In genomic region chr19:45873219-45873772, GRCh38 we compare ENCODE assay signal across 18 cellular contexts. TPM values are rescaled to one million over a fixed set of nuclear protein-coding genes. Genes with fewer than 3 reads are reported as not detected.
"Had no signal": no experiment of that assay in that cellular context is flagged by ENCODE, and none has a peak within 500 bp of the region (broad histone marks: within the 10 kb centered on the region; RNA-seq: fewer than 3 reads in every experiment).

No MANE protein-coding gene starts in this region.

- H3K27ac Mint-ChIP-seq: natural killer cell treated with Interleukin-12 subunit alpha and Interleukin-12 subunit beta and Interleukin-15 and Interleukin-18, amount 100 ng/mL, for 72 hours; type B pancreatic cell had no signal

- DNase-seq: effector memory CD4-positive, alpha-beta T cell; gastrocnemius medialis; heart right ventricle; left ventricle myocardium inferior; mesenchymal stem cell; midbrain; small intestine; stimulated activated CD4-positive, alpha-beta T cell treated with anti-CD3 and anti-CD28 coated beads, Interleukin-12 subunit alpha, Interleukin-12 subunit beta, amount 100 ng/mL, for 4 hours; stimulated activated naive CD4-positive, alpha-beta T cell had no signal

- H3K27ac ChIP-seq: epithelial cell of prostate, esophagus muscularis mucosa, gastrocnemius medialis, heart right ventricle, left ventricle myocardium inferior had no signal

- H3K36me3 Mint-ChIP-seq: natural killer cell treated with Interleukin-12 subunit alpha and Interleukin-12 subunit beta and Interleukin-15 and Interleukin-18, amount 100 ng/mL, for 72 hours; type B pancreatic cell had no signal

- H3K4me3 ChIP-seq: esophagus muscularis mucosa, gastrocnemius medialis, heart right ventricle, left ventricle myocardium inferior, lung had no signal

- ATAC-seq: gastrocnemius medialis; heart right ventricle; natural killer cell treated with Interleukin-12 subunit alpha and Interleukin-12 subunit beta and Interleukin-15 and Interleukin-18, amount 100 ng/mL, for 72 hours had no signal

- H3K36me3 ChIP-seq: esophagus muscularis mucosa, gastrocnemius medialis, heart right ventricle, left ventricle myocardium inferior had no signal

- H3K4me1 ChIP-seq: gastrocnemius medialis had no signal

- H3K9me3 ChIP-seq: esophagus muscularis mucosa, gastrocnemius medialis, heart right ventricle, left ventricle myocardium inferior had no signal

- H3K4me3 Mint-ChIP-seq: natural killer cell treated with Interleukin-12 subunit alpha and Interleukin-12 subunit beta and Interleukin-15 and Interleukin-18, amount 100 ng/mL, for 72 hours; type B pancreatic cell had no signal

- H3K9me3 Mint-ChIP-seq: natural killer cell treated with Interleukin-12 subunit alpha and Interleukin-12 subunit beta and Interleukin-15 and Interleukin-18, amount 100 ng/mL, for 72 hours; type B pancreatic cell had no signal

RNA-seq across cellular contexts. Expression of gene FOXA3, which starts 9.2 kb away (rescaled TPM):
- total RNA-seq: esophagus muscularis mucosa, fibroblast of villous mesenchyme, gastrocnemius medialis, left ventricle myocardium inferior, pulmonary artery endothelial cell had no signal
- polyA plus RNA-seq: keratinocyte had no signal

RNA-seq across cellular contexts. Expression of gene NANOS2, which starts 41.3 kb away (rescaled TPM):
- total RNA-seq: esophagus muscularis mucosa; fibroblast of villous mesenchyme; gastrocnemius medialis; heart right ventricle; left ventricle myocardium inferior; lung; natural killer cell treated with Interleukin-12 subunit alpha and Interleukin-12 subunit beta and Interleukin-15 and Interleukin-18, amount 100 ng/mL, for 72 hours; omental fat pad; pulmonary artery endothelial cell had no signal
- polyA plus RNA-seq: heart right ventricle, keratinocyte, lung, small intestine had no signal
